In the genomic region with DNA sequence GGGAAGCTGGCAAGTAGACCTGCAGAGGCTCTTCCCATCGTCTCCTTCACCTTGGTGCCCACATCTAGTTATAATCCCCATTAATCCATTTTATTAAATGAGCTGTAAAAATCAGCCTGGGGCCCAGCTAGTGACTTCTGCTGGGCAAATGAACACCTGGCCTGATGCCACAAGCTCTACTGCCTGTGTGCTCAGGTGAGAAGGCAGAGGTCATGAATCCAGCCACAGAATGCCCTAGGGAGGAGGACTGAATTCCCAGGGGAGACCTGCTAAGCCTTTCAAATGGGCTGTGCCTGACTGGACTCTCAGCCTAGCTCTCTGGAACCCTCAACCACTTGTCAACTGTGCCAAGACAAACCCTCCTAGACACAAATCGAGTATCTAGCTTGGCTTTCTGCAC, we compare ENCODE assay signal across 1 cellular context.
TF ChIP-seq lines count a peak whose summit lies in the region.

No MANE protein-coding gene starts in this region.

TF ChIP-seq in WTC11, 78 proteins besides CTCF, POLR2A, EP300 and RAD21 (continued from another document):
- TF ChIP-seq, protein P1, sequence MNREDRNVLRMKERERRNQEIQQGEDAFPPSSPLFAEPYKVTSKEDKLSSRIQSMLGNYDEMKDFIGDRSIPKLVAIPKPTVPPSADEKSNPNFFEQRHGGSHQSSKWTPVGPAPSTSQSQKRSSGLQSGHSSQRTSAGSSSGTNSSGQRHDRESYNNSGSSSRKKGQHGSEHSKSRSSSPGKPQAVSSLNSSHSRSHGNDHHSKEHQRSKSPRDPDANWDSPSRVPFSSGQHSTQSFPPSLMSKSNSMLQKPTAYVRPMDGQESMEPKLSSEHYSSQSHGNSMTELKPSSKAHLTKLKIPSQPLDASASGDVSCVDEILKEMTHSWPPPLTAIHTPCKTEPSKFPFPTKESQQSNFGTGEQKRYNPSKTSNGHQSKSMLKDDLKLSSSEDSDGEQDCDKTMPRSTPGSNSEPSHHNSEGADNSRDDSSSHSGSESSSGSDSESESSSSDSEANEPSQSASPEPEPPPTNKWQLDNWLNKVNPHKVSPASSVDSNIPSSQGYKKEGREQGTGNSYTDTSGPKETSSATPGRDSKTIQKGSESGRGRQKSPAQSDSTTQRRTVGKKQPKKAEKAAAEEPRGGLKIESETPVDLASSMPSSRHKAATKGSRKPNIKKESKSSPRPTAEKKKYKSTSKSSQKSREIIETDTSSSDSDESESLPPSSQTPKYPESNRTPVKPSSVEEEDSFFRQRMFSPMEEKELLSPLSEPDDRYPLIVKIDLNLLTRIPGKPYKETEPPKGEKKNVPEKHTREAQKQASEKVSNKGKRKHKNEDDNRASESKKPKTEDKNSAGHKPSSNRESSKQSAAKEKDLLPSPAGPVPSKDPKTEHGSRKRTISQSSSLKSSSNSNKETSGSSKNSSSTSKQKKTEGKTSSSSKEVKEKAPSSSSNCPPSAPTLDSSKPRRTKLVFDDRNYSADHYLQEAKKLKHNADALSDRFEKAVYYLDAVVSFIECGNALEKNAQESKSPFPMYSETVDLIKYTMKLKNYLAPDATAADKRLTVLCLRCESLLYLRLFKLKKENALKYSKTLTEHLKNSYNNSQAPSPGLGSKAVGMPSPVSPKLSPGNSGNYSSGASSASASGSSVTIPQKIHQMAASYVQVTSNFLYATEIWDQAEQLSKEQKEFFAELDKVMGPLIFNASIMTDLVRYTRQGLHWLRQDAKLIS (CRISPR knock-in tag; IDR thresholded peaks at IDR 0.05; ENCODE audit: borderline replicate concordance): no peak
- no peak for TF ChIP-seq JUN (CRISPR knock-in tag; IDR thresholded peaks at IDR 0.05)
- no peak for TF ChIP-seq HMGA2 (CRISPR knock-in tag; IDR thresholded peaks at IDR 0.05)
- TF ChIP-seq ZNF232 (CRISPR knock-in tag; IDR thresholded peaks at IDR 0.05): no peak
- no peak for TF ChIP-seq RELA (CRISPR knock-in tag; IDR thresholded peaks at IDR 0.05; ENCODE audit: borderline replicate concordance)
- TF ChIP-seq OVOL2 (CRISPR knock-in tag; IDR thresholded peaks at IDR 0.05; ENCODE audit: borderline replicate concordance): no peak
- TF ChIP-seq, protein P2, sequence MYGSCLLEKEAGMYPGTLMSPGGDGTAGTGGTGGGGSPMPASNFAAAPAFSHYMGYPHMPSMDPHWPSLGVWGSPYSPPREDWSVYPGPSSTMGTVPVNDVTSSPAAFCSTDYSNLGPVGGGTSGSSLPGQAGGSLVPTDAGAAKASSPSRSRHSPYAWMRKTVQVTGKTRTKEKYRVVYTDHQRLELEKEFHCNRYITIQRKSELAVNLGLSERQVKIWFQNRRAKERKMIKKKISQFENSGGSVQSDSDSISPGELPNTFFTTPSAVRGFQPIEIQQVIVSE (CRISPR knock-in tag; IDR thresholded peaks at IDR 0.05; ENCODE audit: borderline replicate concordance): no peak
